1 cellular context compared by ENCODE assay signal in the genomic region with DNA sequence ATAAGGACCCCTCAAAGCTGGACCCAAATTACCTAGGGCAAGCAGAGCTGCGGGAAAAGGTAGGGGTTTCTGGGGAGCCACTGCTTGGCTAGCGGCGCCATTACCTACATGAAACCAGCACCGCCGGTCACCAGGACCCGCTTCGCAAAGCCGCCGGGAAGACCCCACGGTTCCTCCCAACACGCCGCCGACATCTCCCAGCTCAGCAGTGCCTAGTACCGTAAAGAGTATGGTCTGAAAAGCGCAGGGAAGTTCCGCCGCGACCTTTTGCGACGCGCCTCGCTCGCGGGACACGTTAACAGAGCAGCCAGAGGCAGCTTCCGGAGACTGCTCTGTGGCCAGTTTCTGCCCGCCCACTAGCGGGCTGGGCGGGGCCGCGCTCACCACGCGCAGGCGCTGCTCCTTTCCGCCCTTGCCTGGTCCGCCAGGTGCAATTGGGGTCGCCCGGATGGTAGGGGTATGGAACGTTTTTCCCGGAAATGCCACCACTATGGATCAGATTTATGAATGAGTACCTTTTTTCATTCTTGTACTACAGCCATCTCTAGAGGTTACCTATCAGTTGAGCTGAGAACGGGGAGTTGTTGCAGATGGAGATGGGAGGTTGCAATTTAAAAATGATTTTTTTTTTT.
TF ChIP-seq lines count a peak whose summit lies in the region.

A gene with protein sequence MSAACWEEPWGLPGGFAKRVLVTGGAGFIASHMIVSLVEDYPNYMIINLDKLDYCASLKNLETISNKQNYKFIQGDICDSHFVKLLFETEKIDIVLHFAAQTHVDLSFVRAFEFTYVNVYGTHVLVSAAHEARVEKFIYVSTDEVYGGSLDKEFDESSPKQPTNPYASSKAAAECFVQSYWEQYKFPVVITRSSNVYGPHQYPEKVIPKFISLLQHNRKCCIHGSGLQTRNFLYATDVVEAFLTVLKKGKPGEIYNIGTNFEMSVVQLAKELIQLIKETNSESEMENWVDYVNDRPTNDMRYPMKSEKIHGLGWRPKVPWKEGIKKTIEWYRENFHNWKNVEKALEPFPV (minus strand): TSS at position 210 of the 632 bp plus-strand sequence. CDS start 16 bp downstream, at position 194.

TF ChIP-seq in GM12878, 131 proteins besides CTCF, POLR2A, EP300 and RAD21 (continued from another document and continues in another):
- TF ChIP-seq, protein P1, sequence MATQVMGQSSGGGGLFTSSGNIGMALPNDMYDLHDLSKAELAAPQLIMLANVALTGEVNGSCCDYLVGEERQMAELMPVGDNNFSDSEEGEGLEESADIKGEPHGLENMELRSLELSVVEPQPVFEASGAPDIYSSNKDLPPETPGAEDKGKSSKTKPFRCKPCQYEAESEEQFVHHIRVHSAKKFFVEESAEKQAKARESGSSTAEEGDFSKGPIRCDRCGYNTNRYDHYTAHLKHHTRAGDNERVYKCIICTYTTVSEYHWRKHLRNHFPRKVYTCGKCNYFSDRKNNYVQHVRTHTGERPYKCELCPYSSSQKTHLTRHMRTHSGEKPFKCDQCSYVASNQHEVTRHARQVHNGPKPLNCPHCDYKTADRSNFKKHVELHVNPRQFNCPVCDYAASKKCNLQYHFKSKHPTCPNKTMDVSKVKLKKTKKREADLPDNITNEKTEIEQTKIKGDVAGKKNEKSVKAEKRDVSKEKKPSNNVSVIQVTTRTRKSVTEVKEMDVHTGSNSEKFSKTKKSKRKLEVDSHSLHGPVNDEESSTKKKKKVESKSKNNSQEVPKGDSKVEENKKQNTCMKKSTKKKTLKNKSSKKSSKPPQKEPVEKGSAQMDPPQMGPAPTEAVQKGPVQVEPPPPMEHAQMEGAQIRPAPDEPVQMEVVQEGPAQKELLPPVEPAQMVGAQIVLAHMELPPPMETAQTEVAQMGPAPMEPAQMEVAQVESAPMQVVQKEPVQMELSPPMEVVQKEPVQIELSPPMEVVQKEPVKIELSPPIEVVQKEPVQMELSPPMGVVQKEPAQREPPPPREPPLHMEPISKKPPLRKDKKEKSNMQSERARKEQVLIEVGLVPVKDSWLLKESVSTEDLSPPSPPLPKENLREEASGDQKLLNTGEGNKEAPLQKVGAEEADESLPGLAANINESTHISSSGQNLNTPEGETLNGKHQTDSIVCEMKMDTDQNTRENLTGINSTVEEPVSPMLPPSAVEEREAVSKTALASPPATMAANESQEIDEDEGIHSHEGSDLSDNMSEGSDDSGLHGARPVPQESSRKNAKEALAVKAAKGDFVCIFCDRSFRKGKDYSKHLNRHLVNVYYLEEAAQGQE (IDR thresholded peaks at IDR 0.05; ENCODE audit: low read depth, low read length), result no peak
- TF ChIP-seq NFXL1 (IDR thresholded peaks at IDR 0.05; ENCODE audit: borderline replicate concordance) (no peak), LARP7 (IDR thresholded peaks at IDR 0.05) (0 out of 2 replicates have a peak, but pooled peaks have one; percentile 38), ZNF274 (IDR thresholded peaks at IDR 0.05; ENCODE audit: insufficient read depth, insufficient read length) (no peak), SRF (IDR thresholded peaks at IDR 0.05; ENCODE audit: low read depth in 2 of 2, low read length in 2 of 2) (0 out of 4 replicates have a peak, but pooled peaks of 1 of the 2 experiments have one; percentile 3), MYC (IDR thresholded peaks at IDR 0.05; ENCODE audit: insufficient read depth, insufficient read length, insufficient replicate concordance, low read length, severe bottlenecking) (no peak), SUZ12 (IDR thresholded peaks at IDR 0.05; ENCODE audit: unreplicated experiment) (no peak), CHD1 (IDR thresholded peaks at IDR 0.05; ENCODE audit: low read depth, low read length) (no peak), YY1 (IDR thresholded peaks at IDR 0.05; ENCODE audit: low read depth, low read length) (peak; percentile 86), NR2F1 (conservative IDR thresholded peaks at IDR 0.05) (0 out of 2 replicates have a peak, but pooled peaks have one; percentile 24), RB1 (IDR thresholded peaks at IDR 0.05; ENCODE audit: borderline replicate concordance) (no peak; the same call in 1 of the 2 replicates), POU2F2 (IDR thresholded peaks at IDR 0.05; ENCODE audit: borderline replicate concordance, low read depth, low read length) (peak; percentile 73), FOS (IDR thresholded peaks at IDR 0.05; ENCODE audit: borderline replicate concordance, extremely low read depth, insufficient read length) (no peak), FOXK2 (IDR thresholded peaks at IDR 0.05) (no peak), NRF1 (conservative IDR thresholded peaks at IDR 0.05; ENCODE audit: low read depth, low read length) (peak; percentile 87), HDAC6 (IDR thresholded peaks at IDR 0.05; ENCODE audit: unreplicated experiment) (no peak), NFIC (IDR thresholded peaks at IDR 0.05; ENCODE audit: low read depth, low read length) (peak; percentile 25; the same call in 1 of the 2 replicates), SPI1 (IDR thresholded peaks at IDR 0.05; ENCODE audit: borderline replicate concordance, insufficient read depth, low read depth, low read length) (peak; percentile 29; the same call in 1 of the 2 replicates), PML (IDR thresholded peaks at IDR 0.05; ENCODE audit: low read length) (peak; percentile 98), STAT1 (conservative IDR thresholded peaks at IDR 0.05) (no peak), GABPA (IDR thresholded peaks at IDR 0.05; ENCODE audit: low read depth) (peak; percentile 66), MXI1 (IDR thresholded peaks at IDR 0.05; ENCODE audit: low read depth, low read length) (peak; percentile 96), STAT3 (IDR thresholded peaks at IDR 0.05; ENCODE audit: low read depth, low read length) (no peak), MYB (IDR thresholded peaks at IDR 0.05; ENCODE audit: borderline replicate concordance, low read depth, low read length) (no peak; the same call in 1 of the 2 replicates), NR2C2 (IDR thresholded peaks at IDR 0.05; ENCODE audit: borderline replicate concordance, control insufficient read depth, insufficient read length, low read depth) (no peak), ZNF207 (IDR thresholded peaks at IDR 0.05; ENCODE audit: borderline replicate concordance) (0 out of 2 replicates have a peak, but pooled peaks have one; percentile 24), ZSCAN29 (IDR thresholded peaks at IDR 0.05) (no peak), BACH1 (IDR thresholded peaks at IDR 0.05; ENCODE audit: borderline replicate concordance) (0 out of 2 replicates have a peak, but pooled peaks have one; percentile 28), IKZF2 (IDR thresholded peaks at IDR 0.05) (no peak), BCL11A (IDR thresholded peaks at IDR 0.05; ENCODE audit: low read depth, low read length) (no peak), KDM1A (IDR thresholded peaks at IDR 0.05; ENCODE audit: borderline replicate concordance) (no peak)
- TF ChIP-seq, protein P2, sequence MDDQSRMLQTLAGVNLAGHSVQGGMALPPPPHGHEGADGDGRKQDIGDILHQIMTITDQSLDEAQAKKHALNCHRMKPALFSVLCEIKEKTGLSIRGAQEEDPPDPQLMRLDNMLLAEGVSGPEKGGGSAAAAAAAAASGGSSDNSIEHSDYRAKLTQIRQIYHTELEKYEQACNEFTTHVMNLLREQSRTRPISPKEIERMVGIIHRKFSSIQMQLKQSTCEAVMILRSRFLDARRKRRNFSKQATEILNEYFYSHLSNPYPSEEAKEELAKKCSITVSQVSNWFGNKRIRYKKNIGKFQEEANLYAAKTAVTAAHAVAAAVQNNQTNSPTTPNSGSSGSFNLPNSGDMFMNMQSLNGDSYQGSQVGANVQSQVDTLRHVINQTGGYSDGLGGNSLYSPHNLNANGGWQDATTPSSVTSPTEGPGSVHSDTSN (IDR thresholded peaks at IDR 0.05; ENCODE audit: insufficient replicate concordance, low read depth, low read length), result no peak
- TF ChIP-seq, protein P3, sequence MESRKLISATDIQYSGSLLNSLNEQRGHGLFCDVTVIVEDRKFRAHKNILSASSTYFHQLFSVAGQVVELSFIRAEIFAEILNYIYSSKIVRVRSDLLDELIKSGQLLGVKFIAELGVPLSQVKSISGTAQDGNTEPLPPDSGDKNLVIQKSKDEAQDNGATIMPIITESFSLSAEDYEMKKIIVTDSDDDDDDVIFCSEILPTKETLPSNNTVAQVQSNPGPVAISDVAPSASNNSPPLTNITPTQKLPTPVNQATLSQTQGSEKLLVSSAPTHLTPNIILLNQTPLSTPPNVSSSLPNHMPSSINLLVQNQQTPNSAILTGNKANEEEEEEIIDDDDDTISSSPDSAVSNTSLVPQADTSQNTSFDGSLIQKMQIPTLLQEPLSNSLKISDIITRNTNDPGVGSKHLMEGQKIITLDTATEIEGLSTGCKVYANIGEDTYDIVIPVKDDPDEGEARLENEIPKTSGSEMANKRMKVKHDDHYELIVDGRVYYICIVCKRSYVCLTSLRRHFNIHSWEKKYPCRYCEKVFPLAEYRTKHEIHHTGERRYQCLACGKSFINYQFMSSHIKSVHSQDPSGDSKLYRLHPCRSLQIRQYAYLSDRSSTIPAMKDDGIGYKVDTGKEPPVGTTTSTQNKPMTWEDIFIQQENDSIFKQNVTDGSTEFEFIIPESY (IDR thresholded peaks at IDR 0.05), result no peak
- TF ChIP-seq, protein P4, sequence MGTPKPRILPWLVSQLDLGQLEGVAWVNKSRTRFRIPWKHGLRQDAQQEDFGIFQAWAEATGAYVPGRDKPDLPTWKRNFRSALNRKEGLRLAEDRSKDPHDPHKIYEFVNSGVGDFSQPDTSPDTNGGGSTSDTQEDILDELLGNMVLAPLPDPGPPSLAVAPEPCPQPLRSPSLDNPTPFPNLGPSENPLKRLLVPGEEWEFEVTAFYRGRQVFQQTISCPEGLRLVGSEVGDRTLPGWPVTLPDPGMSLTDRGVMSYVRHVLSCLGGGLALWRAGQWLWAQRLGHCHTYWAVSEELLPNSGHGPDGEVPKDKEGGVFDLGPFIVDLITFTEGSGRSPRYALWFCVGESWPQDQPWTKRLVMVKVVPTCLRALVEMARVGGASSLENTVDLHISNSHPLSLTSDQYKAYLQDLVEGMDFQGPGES (IDR thresholded peaks at IDR 0.05), result no peak
- TF ChIP-seq, protein P5, sequence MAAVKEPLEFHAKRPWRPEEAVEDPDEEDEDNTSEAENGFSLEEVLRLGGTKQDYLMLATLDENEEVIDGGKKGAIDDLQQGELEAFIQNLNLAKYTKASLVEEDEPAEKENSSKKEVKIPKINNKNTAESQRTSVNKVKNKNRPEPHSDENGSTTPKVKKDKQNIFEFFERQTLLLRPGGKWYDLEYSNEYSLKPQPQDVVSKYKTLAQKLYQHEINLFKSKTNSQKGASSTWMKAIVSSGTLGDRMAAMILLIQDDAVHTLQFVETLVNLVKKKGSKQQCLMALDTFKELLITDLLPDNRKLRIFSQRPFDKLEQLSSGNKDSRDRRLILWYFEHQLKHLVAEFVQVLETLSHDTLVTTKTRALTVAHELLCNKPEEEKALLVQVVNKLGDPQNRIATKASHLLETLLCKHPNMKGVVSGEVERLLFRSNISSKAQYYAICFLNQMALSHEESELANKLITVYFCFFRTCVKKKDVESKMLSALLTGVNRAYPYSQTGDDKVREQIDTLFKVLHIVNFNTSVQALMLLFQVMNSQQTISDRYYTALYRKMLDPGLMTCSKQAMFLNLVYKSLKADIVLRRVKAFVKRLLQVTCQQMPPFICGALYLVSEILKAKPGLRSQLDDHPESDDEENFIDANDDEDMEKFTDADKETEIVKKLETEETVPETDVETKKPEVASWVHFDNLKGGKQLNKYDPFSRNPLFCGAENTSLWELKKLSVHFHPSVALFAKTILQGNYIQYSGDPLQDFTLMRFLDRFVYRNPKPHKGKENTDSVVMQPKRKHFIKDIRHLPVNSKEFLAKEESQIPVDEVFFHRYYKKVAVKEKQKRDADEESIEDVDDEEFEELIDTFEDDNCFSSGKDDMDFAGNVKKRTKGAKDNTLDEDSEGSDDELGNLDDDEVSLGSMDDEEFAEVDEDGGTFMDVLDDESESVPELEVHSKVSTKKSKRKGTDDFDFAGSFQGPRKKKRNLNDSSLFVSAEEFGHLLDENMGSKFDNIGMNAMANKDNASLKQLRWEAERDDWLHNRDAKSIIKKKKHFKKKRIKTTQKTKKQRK (IDR thresholded peaks at IDR 0.05; ENCODE audit: low read depth, low read length), result no peak
- TF ChIP-seq, protein P6, sequence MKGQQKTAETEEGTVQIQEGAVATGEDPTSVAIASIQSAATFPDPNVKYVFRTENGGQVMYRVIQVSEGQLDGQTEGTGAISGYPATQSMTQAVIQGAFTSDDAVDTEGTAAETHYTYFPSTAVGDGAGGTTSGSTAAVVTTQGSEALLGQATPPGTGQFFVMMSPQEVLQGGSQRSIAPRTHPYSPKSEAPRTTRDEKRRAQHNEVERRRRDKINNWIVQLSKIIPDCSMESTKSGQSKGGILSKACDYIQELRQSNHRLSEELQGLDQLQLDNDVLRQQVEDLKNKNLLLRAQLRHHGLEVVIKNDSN (IDR thresholded peaks at IDR 0.05; ENCODE audit: borderline replicate concordance, extremely low read length, insufficient read depth, low read depth, low read length), result no peak
- TF ChIP-seq, protein P7, sequence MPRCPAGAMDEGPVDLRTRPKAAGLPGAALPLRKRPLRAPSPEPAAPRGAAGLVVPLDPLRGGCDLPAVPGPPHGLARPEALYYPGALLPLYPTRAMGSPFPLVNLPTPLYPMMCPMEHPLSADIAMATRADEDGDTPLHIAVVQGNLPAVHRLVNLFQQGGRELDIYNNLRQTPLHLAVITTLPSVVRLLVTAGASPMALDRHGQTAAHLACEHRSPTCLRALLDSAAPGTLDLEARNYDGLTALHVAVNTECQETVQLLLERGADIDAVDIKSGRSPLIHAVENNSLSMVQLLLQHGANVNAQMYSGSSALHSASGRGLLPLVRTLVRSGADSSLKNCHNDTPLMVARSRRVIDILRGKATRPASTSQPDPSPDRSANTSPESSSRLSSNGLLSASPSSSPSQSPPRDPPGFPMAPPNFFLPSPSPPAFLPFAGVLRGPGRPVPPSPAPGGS (IDR thresholded peaks at IDR 0.05; ENCODE audit: borderline replicate concordance, insufficient read depth, low read depth, low read length, poor library complexity, severe bottlenecking), result no peak
- TF ChIP-seq, protein P8, sequence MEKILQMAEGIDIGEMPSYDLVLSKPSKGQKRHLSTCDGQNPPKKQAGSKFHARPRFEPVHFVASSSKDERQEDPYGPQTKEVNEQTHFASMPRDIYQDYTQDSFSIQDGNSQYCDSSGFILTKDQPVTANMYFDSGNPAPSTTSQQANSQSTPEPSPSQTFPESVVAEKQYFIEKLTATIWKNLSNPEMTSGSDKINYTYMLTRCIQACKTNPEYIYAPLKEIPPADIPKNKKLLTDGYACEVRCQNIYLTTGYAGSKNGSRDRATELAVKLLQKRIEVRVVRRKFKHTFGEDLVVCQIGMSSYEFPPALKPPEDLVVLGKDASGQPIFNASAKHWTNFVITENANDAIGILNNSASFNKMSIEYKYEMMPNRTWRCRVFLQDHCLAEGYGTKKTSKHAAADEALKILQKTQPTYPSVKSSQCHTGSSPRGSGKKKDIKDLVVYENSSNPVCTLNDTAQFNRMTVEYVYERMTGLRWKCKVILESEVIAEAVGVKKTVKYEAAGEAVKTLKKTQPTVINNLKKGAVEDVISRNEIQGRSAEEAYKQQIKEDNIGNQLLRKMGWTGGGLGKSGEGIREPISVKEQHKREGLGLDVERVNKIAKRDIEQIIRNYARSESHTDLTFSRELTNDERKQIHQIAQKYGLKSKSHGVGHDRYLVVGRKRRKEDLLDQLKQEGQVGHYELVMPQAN (conservative IDR thresholded peaks at IDR 0.05), result peak; percentile 69
